ENCODE assay signal across 11 cellular contexts in genomic region chr6:72524011-72524645, GRCh38.
DNase-seq lines count a peak whose midpoint lies in the region; ATAC-seq, FAIRE-seq and TF ChIP-seq lines count a peak whose summit lies in the region.
"Had no signal": no experiment of that assay in that cellular context is flagged by ENCODE, and none has a peak within 500 bp of the region (broad histone marks: within the 10 kb centered on the region; RNA-seq: fewer than 3 reads in every experiment).

No MANE protein-coding gene starts in this region.

- 57% methylated on average over 6 of the region's 6 CpGs for WGBS in K562 (ENCODE audit: insufficient coverage, low coverage, missing lambda C conversion rate)

- H3K27me3 ChIP-seq in K562 (ENCODE audit: control insufficient read depth in 2 of 2, insufficient read depth in 2 of 2, low read length in 2 of 2) = no peaks in the 10 kb centered on the region
- H3K27me3 ChIP-seq: neural progenitor cell had no signal

- TF ChIP-seq EP300 in K562 (IDR thresholded peaks at IDR 0.05; ENCODE audit: low read length) = no peak

- CTCF ChIA-PET in K562 (lab: Yijun Ruan, JAX; ENCODE audit: low intra/inter-chr PET ratio) = interaction anchor here (0.7 kb wide), 1 partner anchor 657 kb away, joined by 3 read pairs; no protein-coding TSS in a partner anchor

- H3K4me3 ChIP-seq in K562 (no peak overlapping the region), mucosa of descending colon (no peak overlapping the region)
- H3K4me3 ChIP-seq: neural progenitor cell had no signal

- H4K20me1 ChIP-seq in K562 (replicated peaks; ENCODE audit: control insufficient read depth, insufficient read depth, low read length) = no peaks in the 10 kb centered on the region

- POLR2A ChIA-PET in K562 (lab: Yijun Ruan, JAX) = no interaction called here

- no peak overlapping the region for H3K27ac ChIP-seq in K562 (ENCODE audit: extremely low read depth, low read depth, low read length)
- H3K27ac ChIP-seq: neural progenitor cell had no signal

- H3K79me2 ChIP-seq in K562 (ENCODE audit: control insufficient read depth, insufficient read depth, low read length) = no peaks in the 10 kb centered on the region

- H2AFZ ChIP-seq in K562 (ENCODE audit: low read depth, low read length) = peak overlapping the region; percentile 63; the same call in 1 of the 2 replicates
- H2AFZ ChIP-seq: neural progenitor cell had no signal

- in situ Hi-C loops in K562 (cut with MboI) = loop anchor here (5.0 kb wide), 1 partner anchor 53 kb away; no protein-coding TSS in a partner anchor

- TF ChIP-seq POLR2A in K562 (conservative IDR thresholded peaks at IDR 0.05) = no peak

- no peak overlapping the region for H3K4me2 ChIP-seq in K562 (ENCODE audit: insufficient read depth, low read length)
- H3K4me2 ChIP-seq: neural progenitor cell had no signal

- no peaks in the 10 kb centered on the region for H3K9me1 ChIP-seq in K562 (ENCODE audit: control insufficient read depth, insufficient read depth, low read length)

- TF ChIP-seq CTCF in K562 (IDR thresholded peaks at IDR 0.05 in 2 of 3, conservative IDR thresholded peaks at IDR 0.05 in 1 of 3; ENCODE audit: insufficient read depth in 2 of 3, low read depth in 1 of 3, low read length in 3 of 3) = no peak
- no peak for TF ChIP-seq CTCF in mucosa of descending colon (IDR thresholded peaks at IDR 0.05)
- TF ChIP-seq CTCF in GM10266 (IDR thresholded peaks at IDR 0.05; ENCODE audit: control insufficient read depth, insufficient read depth, low read depth, missing control alignments) = no peak

- peak; percentile 43 for DNase-seq in DMS153 treated with DMSO at 0.1 percent for 48 hours (lab: John Stamatoyannopoulos, UW; ENCODE audit: unreplicated experiment)
- peak; percentile 85 for DNase-seq in NCI-H1436 (lab: John Stamatoyannopoulos, UW)
- no peak for DNase-seq in K562 (ENCODE audit: extremely low read depth in 1 of 4, low spot score in 3 of 4)
- DNase-seq in mucosa of descending colon = no peak
- DNase-seq in GM10266 (ENCODE audit: extremely low spot score) = no peak
- DNase-seq in OCI-M2 (lab: John Stamatoyannopoulos, UW; ENCODE audit: unreplicated experiment) = no peak
- DNase-seq: KBM-7, left colon had no signal

- H3K4me1 ChIP-seq in K562 (replicated peaks in 1 of 2; ENCODE audit: control insufficient read depth in 2 of 2, insufficient read depth in 2 of 2, low read length in 2 of 2) = peaks cover 0 to 5% of the 10 kb centered on the region in 2 experiments; a peak in 2 of 5 replicates
- H3K4me1 ChIP-seq in mucosa of descending colon (ENCODE audit: low read depth) = no peaks in the 10 kb centered on the region
- H3K4me1 ChIP-seq: neural progenitor cell had no signal

- intact Hi-C loops in K562 (cut with micrococcal nuclease) (loop anchor here (5.0 kb wide), 1 partner anchor 58 kb away; no protein-coding TSS in a partner anchor), mucosa of descending colon (cut with DNase I, micrococcal nuclease) (no loop called here)

- no peak for TF ChIP-seq RAD21 in K562 (CRISPR knock-in tag; conservative IDR thresholded peaks at IDR 0.05 in 1 of 2, IDR thresholded peaks at IDR 0.05 in 1 of 2)

- no TSS peak for BruUV-seq in K562 (replicated peaks; lab: Mats Ljungman, UMichigan)

- H3K9me3 ChIP-seq in K562 (replicated peaks; ENCODE audit: control insufficient read depth, insufficient read depth, low read depth, low read length) = no peaks in the 10 kb centered on the region
- H3K9me3 ChIP-seq in mucosa of descending colon = no peaks in the 10 kb centered on the region

- ATAC-seq in GM19035 (IDR thresholded peaks at IDR 0.05; ENCODE audit: unreplicated experiment) = peak; percentile 57
- no peak for ATAC-seq in K562
- ATAC-seq in mucosa of descending colon = no peak
- ATAC-seq in HG03521 (IDR thresholded peaks at IDR 0.05; ENCODE audit: unreplicated experiment) = no peak
- ATAC-seq: left colon had no signal

- no peak overlapping the region for H3K9ac ChIP-seq in K562 (ENCODE audit: insufficient read depth in 1 of 2, low read depth in 2 of 2, low read length in 2 of 2)
- H3K9ac ChIP-seq: neural progenitor cell had no signal

- no peaks in the 10 kb centered on the region for H3K36me3 ChIP-seq in K562 (ENCODE audit: control insufficient read depth, insufficient read depth, low read length)
- H3K36me3 ChIP-seq in mucosa of descending colon (ENCODE audit: low read depth) = no peaks in the 10 kb centered on the region
- H3K36me3 ChIP-seq: neural progenitor cell had no signal

- FAIRE-seq in K562 (lab: Jason Lieb, UNC) = no peak

TF ChIP-seq in K562, 482 proteins besides CTCF, POLR2A, EP300 and RAD21:
- no peak for TF ChIP-seq ZNF764 (CRISPR knock-in tag; IDR thresholded peaks at IDR 0.05; ENCODE audit: low read depth)
- TF ChIP-seq NFIC (IDR thresholded peaks at IDR 0.05) = no peak
- no peak for TF ChIP-seq ZNF253 (CRISPR knock-in tag; conservative IDR thresholded peaks at IDR 0.05)
- no peak for TF ChIP-seq ZNF584 (CRISPR knock-in tag; IDR thresholded peaks at IDR 0.05; ENCODE audit: low read depth)
- TF ChIP-seq SMAD3 (CRISPR knock-in tag; conservative IDR thresholded peaks at IDR 0.05) = no peak
- no peak for TF ChIP-seq ZNF707 (CRISPR knock-in tag; conservative IDR thresholded peaks at IDR 0.05)
- TF ChIP-seq PURB (CRISPR knock-in tag; IDR thresholded peaks at IDR 0.05; ENCODE audit: low read depth) = no peak
- no peak for TF ChIP-seq RBM14 (IDR thresholded peaks at IDR 0.05; ENCODE audit: borderline replicate concordance, insufficient read depth, low read depth, low read length)
- TF ChIP-seq, protein P1, sequence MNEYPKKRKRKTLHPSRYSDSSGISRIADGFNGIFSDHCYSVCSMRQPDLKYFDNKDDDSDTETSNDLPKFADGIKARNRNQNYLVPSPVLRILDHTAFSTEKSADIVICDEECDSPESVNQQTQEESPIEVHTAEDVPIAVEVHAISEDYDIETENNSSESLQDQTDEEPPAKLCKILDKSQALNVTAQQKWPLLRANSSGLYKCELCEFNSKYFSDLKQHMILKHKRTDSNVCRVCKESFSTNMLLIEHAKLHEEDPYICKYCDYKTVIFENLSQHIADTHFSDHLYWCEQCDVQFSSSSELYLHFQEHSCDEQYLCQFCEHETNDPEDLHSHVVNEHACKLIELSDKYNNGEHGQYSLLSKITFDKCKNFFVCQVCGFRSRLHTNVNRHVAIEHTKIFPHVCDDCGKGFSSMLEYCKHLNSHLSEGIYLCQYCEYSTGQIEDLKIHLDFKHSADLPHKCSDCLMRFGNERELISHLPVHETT (CRISPR knock-in tag; conservative IDR thresholded peaks at IDR 0.05 in 1 of 2, IDR thresholded peaks at IDR 0.05 in 1 of 2) = no peak
- TF ChIP-seq NR1H2 (CRISPR knock-in tag; IDR thresholded peaks at IDR 0.05) = no peak
- TF ChIP-seq CSDE1 (IDR thresholded peaks at IDR 0.05) = no peak
- no peak for TF ChIP-seq NFE2L1 (tag; IDR thresholded peaks at IDR 0.05; ENCODE audit: borderline replicate concordance, low read depth)
- no peak for TF ChIP-seq DMBX1 (CRISPR knock-in tag; IDR thresholded peaks at IDR 0.05; ENCODE audit: borderline replicate concordance)
- TF ChIP-seq USF2 (CRISPR knock-in tag; IDR thresholded peaks at IDR 0.05) = no peak
- no peak for TF ChIP-seq JUND (IDR thresholded peaks at IDR 0.05; ENCODE audit: borderline replicate concordance, low read depth, low read length)
- no peak for TF ChIP-seq JUND (tag; IDR thresholded peaks at IDR 0.05; ENCODE audit: borderline replicate concordance, low read depth, low read length)
- no peak for TF ChIP-seq ARHGAP35 (IDR thresholded peaks at IDR 0.05; ENCODE audit: partially characterized antibody)
- TF ChIP-seq, protein P2, sequence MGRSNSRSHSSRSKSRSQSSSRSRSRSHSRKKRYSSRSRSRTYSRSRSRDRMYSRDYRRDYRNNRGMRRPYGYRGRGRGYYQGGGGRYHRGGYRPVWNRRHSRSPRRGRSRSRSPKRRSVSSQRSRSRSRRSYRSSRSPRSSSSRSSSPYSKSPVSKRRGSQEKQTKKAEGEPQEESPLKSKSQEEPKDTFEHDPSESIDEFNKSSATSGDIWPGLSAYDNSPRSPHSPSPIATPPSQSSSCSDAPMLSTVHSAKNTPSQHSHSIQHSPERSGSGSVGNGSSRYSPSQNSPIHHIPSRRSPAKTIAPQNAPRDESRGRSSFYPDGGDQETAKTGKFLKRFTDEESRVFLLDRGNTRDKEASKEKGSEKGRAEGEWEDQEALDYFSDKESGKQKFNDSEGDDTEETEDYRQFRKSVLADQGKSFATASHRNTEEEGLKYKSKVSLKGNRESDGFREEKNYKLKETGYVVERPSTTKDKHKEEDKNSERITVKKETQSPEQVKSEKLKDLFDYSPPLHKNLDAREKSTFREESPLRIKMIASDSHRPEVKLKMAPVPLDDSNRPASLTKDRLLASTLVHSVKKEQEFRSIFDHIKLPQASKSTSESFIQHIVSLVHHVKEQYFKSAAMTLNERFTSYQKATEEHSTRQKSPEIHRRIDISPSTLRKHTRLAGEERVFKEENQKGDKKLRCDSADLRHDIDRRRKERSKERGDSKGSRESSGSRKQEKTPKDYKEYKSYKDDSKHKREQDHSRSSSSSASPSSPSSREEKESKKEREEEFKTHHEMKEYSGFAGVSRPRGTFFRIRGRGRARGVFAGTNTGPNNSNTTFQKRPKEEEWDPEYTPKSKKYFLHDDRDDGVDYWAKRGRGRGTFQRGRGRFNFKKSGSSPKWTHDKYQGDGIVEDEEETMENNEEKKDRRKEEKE (IDR thresholded peaks at IDR 0.05; ENCODE audit: borderline replicate concordance in 1 of 2, control insufficient read depth in 1 of 2, low read depth in 2 of 2, low read length in 1 of 2) = no peak

Comparison
In these comparisons a context has a peak if more than half of its experiments do, and no peak if none do; other contexts are left out.
1. DNase-seq: peak in DMS153 treated with DMSO at 0.1 percent for 48 hours (single experiment) and NCI-H1436 (single experiment); none in K562 (0 of 4), mucosa of descending colon (0 of 3), GM10266 (single experiment) and OCI-M2 (single experiment).